In genomic region chr7:128115821-128116723, GRCh38 we compare ENCODE assay signal across 2 cellular contexts.
TF ChIP-seq lines count a peak whose summit lies in the region.

No MANE protein-coding gene starts in this region.

TF ChIP-seq in HepG2, 621 proteins besides CTCF, POLR2A, EP300 and RAD21:
- no peak for TF ChIP-seq ELF3 (CRISPR knock-in tag; IDR thresholded peaks at IDR 0.05)
- no peak for TF ChIP-seq NFIB (CRISPR knock-in tag; IDR thresholded peaks at IDR 0.05; ENCODE audit: borderline replicate concordance)
- peak; percentile 81 for TF ChIP-seq ZNF768 (CRISPR knock-in tag; IDR thresholded peaks at IDR 0.05)

TF ChIP-seq in K562, 482 proteins besides CTCF, POLR2A, EP300 and RAD21:
- TF ChIP-seq NFXL1 (CRISPR knock-in tag; IDR thresholded peaks at IDR 0.05) (no peak), NR3C1 (CRISPR knock-in tag; IDR thresholded peaks at IDR 0.05) (no peak), E2F6 (IDR thresholded peaks at IDR 0.05; ENCODE audit: borderline replicate concordance in 1 of 2, extremely low read depth in 1 of 2, insufficient read depth in 1 of 2, insufficient read length in 1 of 2, low read depth in 1 of 2, low read length in 1 of 2, poor library complexity in 1 of 2, severe bottlenecking in 1 of 2) (peak in 1 of 2 experiments; percentile 9), ZFP36 (IDR thresholded peaks at IDR 0.05; ENCODE audit: low read depth, low read length, partially characterized antibody) (peak; percentile 26), ZNF740 (CRISPR knock-in tag; IDR thresholded peaks at IDR 0.05) (0 out of 2 replicates have a peak, but pooled peaks have one; percentile 8), ZNF740 (tag; IDR thresholded peaks at IDR 0.05) (no peak)
